Comparison of ENCODE assay signal across 23 cellular contexts in the genomic region with DNA sequence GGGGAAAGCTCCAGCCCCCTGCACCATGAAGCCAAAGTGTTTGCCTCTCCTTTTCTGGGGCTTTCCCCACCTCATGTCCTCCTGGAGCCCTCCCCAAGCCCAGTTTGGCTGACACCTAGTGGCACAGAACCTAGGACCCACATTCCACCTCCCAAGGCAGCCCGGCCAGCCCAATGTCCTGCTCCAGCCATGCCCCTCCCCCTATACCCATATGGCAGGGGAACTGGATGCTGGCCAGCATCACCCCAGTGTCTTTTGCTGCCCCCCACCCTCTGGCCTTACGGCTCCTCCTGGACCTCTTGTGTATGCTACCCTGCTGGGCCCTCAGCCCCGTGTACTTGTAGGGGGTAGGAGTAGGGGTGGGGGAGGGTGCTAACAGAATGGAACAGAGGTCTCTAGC.
DNase-seq lines count a peak whose midpoint lies in the region; ATAC-seq and TF ChIP-seq lines count a peak whose summit lies in the region.
"Had no signal": no experiment of that assay in that cellular context is flagged by ENCODE, and none has a peak within 500 bp of the region (broad histone marks: within the 10 kb centered on the region; RNA-seq: fewer than 3 reads in every experiment).

No MANE protein-coding gene starts in this region.

- H3K27ac ChIP-seq in right cardiac atrium (ENCODE audit: low read length) (no peak overlapping the region), right atrium auricular region (no peak overlapping the region)
- H3K27ac ChIP-seq in naive thymus-derived CD4-positive, alpha-beta T cell (ENCODE audit: low read depth, low read length) = no peak overlapping the region
- H3K27ac ChIP-seq: 22Rv1, C4-2B, GM23248 had no signal

- H3K9me3 Mint-ChIP-seq in naive thymus-derived CD4-positive, alpha-beta T cell = no peaks in the 10 kb centered on the region
- H3K9me3 Mint-ChIP-seq in activated CD8-positive, alpha-beta T cell treated with anti-CD3 and anti-CD28 coated beads, Interleukin-2, amount 10 ng/mL, durations not matched to agents 7 days and 5 days (ENCODE audit: insufficient read depth) = no peaks in the 10 kb centered on the region
- H3K9me3 Mint-ChIP-seq: CD8-positive, alpha-beta T cell had no signal

- intact Hi-C loops in right cardiac atrium (cut with DNase I) = no loop called here
- intact Hi-C loops in naive thymus-derived CD4-positive, alpha-beta T cell (cut with micrococcal nuclease) = no loop called here

- H3K36me3 ChIP-seq in right atrium auricular region = no peaks in the 10 kb centered on the region
- no peaks in the 10 kb centered on the region for H3K36me3 ChIP-seq in naive thymus-derived CD4-positive, alpha-beta T cell (ENCODE audit: control insufficient read depth in 2 of 3, insufficient read depth in 3 of 3, low read length in 3 of 3)

- no peak overlapping the region for H3K27ac Mint-ChIP-seq in naive thymus-derived CD4-positive, alpha-beta T cell
- no peak overlapping the region for H3K27ac Mint-ChIP-seq in activated CD8-positive, alpha-beta T cell treated with anti-CD3 and anti-CD28 coated beads, Interleukin-2, amount 10 ng/mL, durations not matched to agents 7 days and 5 days
- H3K27ac Mint-ChIP-seq: B cell; CD8-positive, alpha-beta T cell had no signal

- DNase-seq in right cardiac atrium = peak in 2 of 3 donors; percentile 31 to 51
- no peak for DNase-seq in right atrium auricular region (ENCODE audit: low spot score)
- no peak for DNase-seq in astrocyte of the cerebellum (ENCODE audit: low read depth)
- no peak for DNase-seq in naive thymus-derived CD4-positive, alpha-beta T cell
- no peak for DNase-seq in activated CD8-positive, alpha-beta T cell treated with anti-CD3 and anti-CD28 coated beads, Interleukin-2, amount 10 ng/mL, durations not matched to agents 7 days and 5 days
- DNase-seq: CD8-positive, alpha-beta T cell; GM23248; HCEC 1CT; KBM-7; MV-4-11; NCI-H1105; NCI-H1436 treated with DMSO at 0.1 percent for 48 hours; NCI-H1930; NCI-H446 treated with DMSO at 0.1 percent for 48 hours; NCI-H526; RPMI8226; SHP77 had no signal

- no peaks in the 10 kb centered on the region for H3K36me3 Mint-ChIP-seq in naive thymus-derived CD4-positive, alpha-beta T cell
- no peaks in the 10 kb centered on the region for H3K36me3 Mint-ChIP-seq in activated CD8-positive, alpha-beta T cell treated with anti-CD3 and anti-CD28 coated beads, Interleukin-2, amount 10 ng/mL, durations not matched to agents 7 days and 5 days (ENCODE audit: low read depth)
- H3K36me3 Mint-ChIP-seq: CD8-positive, alpha-beta T cell had no signal

- no peak overlapping the region for H3K4me3 ChIP-seq in right cardiac atrium (ENCODE audit: low read length)
- no peak overlapping the region for H3K4me3 ChIP-seq in right atrium auricular region
- H3K4me3 ChIP-seq in astrocyte of the cerebellum (ENCODE audit: low read depth, low read length) = no peak overlapping the region
- H3K4me3 ChIP-seq in naive thymus-derived CD4-positive, alpha-beta T cell (ENCODE audit: low read length) = no peak overlapping the region
- H3K4me3 ChIP-seq: GM23248 had no signal

- CTCF ChIA-PET in naive thymus-derived CD4-positive, alpha-beta T cell (lab: Charles Lee) = no interaction called here
- CTCF ChIA-PET in activated CD8-positive, alpha-beta T cell treated with anti-CD3 and anti-CD28 coated beads, Interleukin-2, amount 10 ng/mL, durations not matched to agents 7 days and 5 days (lab: Charles Lee) = no interaction called here

- ATAC-seq in right cardiac atrium (peak in 1 of 2 donors; percentile 23), GM21447 (IDR thresholded peaks at IDR 0.05; ENCODE audit: unreplicated experiment) (no peak), HG03095 (IDR thresholded peaks at IDR 0.05; ENCODE audit: unreplicated experiment) (no peak)
- ATAC-seq in naive thymus-derived CD4-positive, alpha-beta T cell = peak; percentile 16
- ATAC-seq in activated CD8-positive, alpha-beta T cell treated with anti-CD3 and anti-CD28 coated beads, Interleukin-2, amount 10 ng/mL, durations not matched to agents 7 days and 5 days = no peak
- ATAC-seq: CD8-positive, alpha-beta T cell had no signal

- H3K4me1 ChIP-seq in right cardiac atrium (ENCODE audit: control insufficient read depth, insufficient read depth, low read length) = peaks cover 3% of the 10 kb centered on the region
- peaks cover 0 to 3% of the 10 kb centered on the region in 2 donors for H3K4me1 ChIP-seq in right atrium auricular region
- H3K4me1 ChIP-seq in naive thymus-derived CD4-positive, alpha-beta T cell (ENCODE audit: control insufficient read depth in 2 of 2, insufficient read depth in 2 of 2, low read length in 2 of 2) = no peaks in the 10 kb centered on the region
- H3K4me1 ChIP-seq: Caco-2 had no signal

- POLR2A ChIA-PET in naive thymus-derived CD4-positive, alpha-beta T cell (lab: Charles Lee) = no interaction called here
- POLR2A ChIA-PET in activated CD8-positive, alpha-beta T cell treated with anti-CD3 and anti-CD28 coated beads, Interleukin-2, amount 10 ng/mL, durations not matched to agents 7 days and 5 days (lab: Charles Lee) = no interaction called here

- 80% methylated on average over 3 of the region's 3 CpGs for WGBS in right cardiac atrium

- no peak for TF ChIP-seq CTCF in right atrium auricular region (IDR thresholded peaks at IDR 0.05)
- TF ChIP-seq CTCF in astrocyte of the cerebellum (IDR thresholded peaks at IDR 0.05; ENCODE audit: low read depth, low read length, missing control alignments) = peak; percentile 6

- H3K27me3 Mint-ChIP-seq in naive thymus-derived CD4-positive, alpha-beta T cell = peaks cover 10 to 29% (median 26%) of the 10 kb centered on the region in 5 donors
- H3K27me3 Mint-ChIP-seq in activated CD8-positive, alpha-beta T cell treated with anti-CD3 and anti-CD28 coated beads, Interleukin-2, amount 10 ng/mL, durations not matched to agents 7 days and 5 days (ENCODE audit: low read depth) = peaks cover 9% of the 10 kb centered on the region

- no peaks in the 10 kb centered on the region for H3K27me3 ChIP-seq in right cardiac atrium (ENCODE audit: control insufficient read depth, insufficient read depth)
- H3K27me3 ChIP-seq in right atrium auricular region = no peaks in the 10 kb centered on the region
- H3K27me3 ChIP-seq in naive thymus-derived CD4-positive, alpha-beta T cell (ENCODE audit: control insufficient read depth in 2 of 2, insufficient read depth in 2 of 2, low read length in 2 of 2) = no peaks in the 10 kb centered on the region

- no peak overlapping the region for H3K4me3 Mint-ChIP-seq in naive thymus-derived CD4-positive, alpha-beta T cell
- H3K4me3 Mint-ChIP-seq in activated CD8-positive, alpha-beta T cell treated with anti-CD3 and anti-CD28 coated beads, Interleukin-2, amount 10 ng/mL, durations not matched to agents 7 days and 5 days = no peak overlapping the region
- H3K4me3 Mint-ChIP-seq: B cell; CD8-positive, alpha-beta T cell had no signal

- H3K4me1 Mint-ChIP-seq in naive thymus-derived CD4-positive, alpha-beta T cell = no peaks in the 10 kb centered on the region
- no peaks in the 10 kb centered on the region for H3K4me1 Mint-ChIP-seq in activated CD8-positive, alpha-beta T cell treated with anti-CD3 and anti-CD28 coated beads, Interleukin-2, amount 10 ng/mL, durations not matched to agents 7 days and 5 days (ENCODE audit: low read depth)
- H3K4me1 Mint-ChIP-seq: B cell had no signal

- H3K9me3 ChIP-seq in right cardiac atrium (ENCODE audit: control insufficient read depth, low read length) = no peaks in the 10 kb centered on the region
- no peaks in the 10 kb centered on the region for H3K9me3 ChIP-seq in right atrium auricular region
- no peaks in the 10 kb centered on the region for H3K9me3 ChIP-seq in naive thymus-derived CD4-positive, alpha-beta T cell (ENCODE audit: control insufficient read depth in 2 of 3, low read length in 3 of 3)
- H3K9me3 ChIP-seq: Caco-2 had no signal

- in situ Hi-C loops in astrocyte of the cerebellum (cut with HindIII; ENCODE audit: low sequenced_read_pairs) = no loop called here

Comparison
In these comparisons a context has a peak if more than half of its experiments do, and no peak if none do; other contexts are left out.
1. DNase-seq: peak in right cardiac atrium (2 of 3); none in right atrium auricular region (single experiment), astrocyte of the cerebellum (single experiment), naive thymus-derived CD4-positive, alpha-beta T cell (0 of 9) and activated CD8-positive, alpha-beta T cell treated with anti-CD3 and anti-CD28 coated beads, Interleukin-2, amount 10 ng/mL, durations not matched to agents 7 days and 5 days (single experiment).